Comparison of ENCODE assay signal across 25 cellular contexts in genomic region chr6:150133686-150134085, GRCh38. TPM values are rescaled to one million over a fixed set of nuclear protein-coding genes. Genes with fewer than 3 reads are reported as not detected.
"Had no signal": no experiment of that assay in that cellular context is flagged by ENCODE, and none has a peak within 500 bp of the region (broad histone marks: within the 10 kb centered on the region; RNA-seq: fewer than 3 reads in every experiment).

No MANE protein-coding gene starts in this region.

- H3K4me3 ChIP-seq: left ventricle myocardium inferior, lung, pancreas, prostate gland, skin epidermis, stomach, suprapubic skin, tibial nerve, upper lobe of left lung, vagina had no signal

- H3K36me3 ChIP-seq: left ventricle myocardium inferior, pancreas, prostate gland, stomach, suprapubic skin, tibial nerve, upper lobe of left lung, vagina had no signal

- H3K4me1 ChIP-seq: left ventricle myocardium inferior, pancreas, prostate gland, stomach, tibial nerve, vagina had no signal

- DNase-seq: hippocampal formation; immature natural killer cell; kidney; left ventricle myocardium inferior; mesendoderm; naive thymus-derived CD8-positive, alpha-beta T cell; nucleus accumbens; pancreas; posterior cingulate gyrus; retina; right cardiac atrium; stimulated activated CD4-positive, alpha-beta T cell treated with anti-CD3 and anti-CD28 coated beads, Interleukin-12 subunit alpha, Interleukin-12 subunit beta, amount 100 ng/mL, for 4 hours; stimulated activated CD4-positive, alpha-beta T cell treated with anti-CD3 and anti-CD28 coated beads, Interleukin-15, amount 100 ng/mL, for 24 hours; stimulated activated CD4-positive, alpha-beta T cell treated with anti-CD3 and anti-CD28 coated beads, Interleukin-2, amount 100 ng/mL, for 24 hours; stimulated activated CD4-positive, alpha-beta T cell treated with anti-CD3 and anti-CD28 coated beads, Interleukin-4, amount 100 ng/mL, for 1 hour; stimulated activated naive B cell treated with anti-CD40 and anti-IgM and Interleukin-4, amounts not matched to agents 10 μg/mL and 1 μg/mL and 100 μg/mL, for 72 hours; stimulated activated naive CD8-positive, alpha-beta T cell treated with anti-CD3 and anti-CD28 coated beads, Interleukin-15, Interleukin-2, amounts not matched to agents 100 U/mL and 50 U/mL, for 24 hours; stomach had no signal

- H3K27ac ChIP-seq: left ventricle myocardium inferior, pancreas, prostate gland, skin epidermis, stomach, suprapubic skin, tibial nerve, vagina had no signal

- H3K9me3 ChIP-seq: left ventricle myocardium inferior, pancreas, prostate gland, suprapubic skin, upper lobe of left lung, vagina had no signal

- H3K27me3 ChIP-seq: pancreas, upper lobe of left lung, vagina had no signal

RNA-seq across cellular contexts. Expression of gene PPP1R14C, which starts 9.2 kb away (rescaled TPM):
- total RNA-seq: naive thymus-derived CD8-positive, alpha-beta T cell had no signal
